25 cellular contexts compared by ENCODE assay signal in the genomic region with DNA sequence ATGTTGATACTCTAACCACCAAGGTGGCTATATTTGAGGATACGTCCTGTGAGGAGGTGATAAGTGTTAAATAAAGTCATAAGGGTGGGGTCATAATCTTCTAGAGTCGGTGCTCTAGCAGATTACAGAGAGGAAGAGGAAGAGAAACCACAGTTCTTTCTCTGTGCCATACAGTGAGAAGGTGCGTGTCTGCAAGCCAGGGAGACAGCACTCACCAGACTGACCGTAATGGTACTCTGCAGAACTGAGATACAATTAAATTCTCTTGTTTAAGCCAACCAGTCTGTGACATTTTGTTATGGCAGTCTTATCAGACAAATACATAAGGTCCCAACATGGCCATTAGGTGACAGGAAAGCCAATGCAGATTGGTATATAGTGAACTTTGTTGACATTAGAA.
"Had no signal": no experiment of that assay in that cellular context is flagged by ENCODE, and none has a peak within 500 bp of the region (broad histone marks: within the 10 kb centered on the region; RNA-seq: fewer than 3 reads in every experiment).

No MANE protein-coding gene starts in this region.

- DNase-seq: activated CD4-positive, alpha-beta T cell treated with anti-CD3 and anti-CD28 coated beads, Interleukin-2, amount 10 ng/mL, durations not matched to agents 24 days and 14 days; activated CD4-positive, alpha-beta T cell treated with anti-CD3 and anti-CD28 coated beads, Interleukin-2, amount 50 U/mL, for 4 hours; activated CD8-positive, alpha-beta T cell treated with anti-CD3 and anti-CD28 coated beads for 36 hours; activated gamma-delta T cell; activated naive CD4-positive, alpha-beta T cell treated with Interleukin-2 at 50 U/mL for 16 hours; activated naive CD8-positive, alpha-beta T cell treated with anti-CD3 and anti-CD28 coated beads, Interleukin-2, amount 10 ng/mL, durations not matched to agents 7 days and 5 days; activated T-cell treated with anti-CD3 and anti-CD28 coated beads, Interleukin-2, amount 50 U/mL, for 1 hour; amygdala; colonic mucosa; MM.1S; NCI-H1048; NCI-H1105 treated with DMSO at 0.1 percent for 48 hours; NCI-H1436 treated with DMSO at 0.1 percent for 48 hours; NCI-H1694 treated with DMSO at 0.1 percent for 48 hours; NCI-H2029; NCI-H345; NCI-H524 treated with DMSO at 0.1 percent for 48 hours; NK-92 treated with Interleukin-12 subunit alpha and Interleukin-12 subunit beta, amount 100 ng/mL, for 24 hours; PC-9; SIG-M5; T-helper 1 cell; T-helper 2 cell; T-helper 9 cell had no signal

- ATAC-seq: activated CD8-positive, alpha-beta T cell treated with anti-CD3 and anti-CD28 coated beads for 36 hours; Right ventricle myocardium inferior; SK-N-SH treated with all-trans-retinoic acid at 6 μM for 48 hours had no signal
